Comparison of ENCODE assay signal across 11 cellular contexts in the genomic region with DNA sequence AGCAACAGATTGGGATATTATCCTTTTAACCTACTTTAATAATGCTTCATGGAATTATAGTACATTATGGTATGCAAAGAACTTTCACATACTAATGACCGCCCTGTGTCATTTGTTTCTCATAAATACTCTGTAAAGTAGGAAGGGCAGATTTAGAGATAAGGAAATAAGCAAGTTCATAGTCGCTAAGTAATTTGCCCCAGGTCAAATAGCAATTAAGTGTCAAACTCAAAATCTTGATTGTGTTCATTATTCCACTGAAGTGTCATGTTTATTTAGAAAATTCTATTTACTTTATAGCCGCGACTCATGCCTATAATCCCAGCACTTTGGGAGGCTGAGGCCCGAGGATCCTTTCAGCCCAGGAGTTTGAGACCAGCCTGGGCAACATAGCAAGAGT.
"Had no signal": no experiment of that assay in that cellular context is flagged by ENCODE, and none has a peak within 500 bp of the region (broad histone marks: within the 10 kb centered on the region; RNA-seq: fewer than 3 reads in every experiment).

No MANE protein-coding gene starts in this region.

- H3K27ac ChIP-seq: breast epithelium, right atrium auricular region, suprapubic skin had no signal

- ATAC-seq: left lobe of liver; naive thymus-derived CD4-positive, alpha-beta T cell; stimulated activated naive CD8-positive, alpha-beta T cell treated with anti-CD3 and anti-CD28 coated beads, Interleukin-15, Interleukin-2, amounts not matched to agents 100 U/mL and 50 U/mL, for 24 hours had no signal

- DNase-seq: activated CD4-positive, alpha-beta T cell treated with anti-CD3 and anti-CD28 coated beads, Interleukin-2, amount 50 U/mL, for 1 hour; activated CD8-positive, alpha-beta memory T cell treated with anti-CD3 and anti-CD28 coated beads for 24 hours; activated naive CD8-positive, alpha-beta T cell treated with anti-CD3 and anti-CD28 coated beads, Interleukin-2, amount 10 ng/mL, durations not matched to agents 7 days and 5 days; naive thymus-derived CD4-positive, alpha-beta T cell; stimulated activated CD4-positive, alpha-beta T cell treated with anti-CD3 and anti-CD28 coated beads, Interleukin-4, amount 100 ng/mL, for 4 hours; stimulated activated CD8-positive, alpha-beta memory T cell treated with anti-CD3 and anti-CD28 coated beads, Interleukin-4, amount 100 ng/mL, for 48 hours; stimulated activated naive CD8-positive, alpha-beta T cell treated with anti-CD3 and anti-CD28 coated beads, Interleukin-15, Interleukin-2, amounts not matched to agents 100 U/mL and 50 U/mL, for 24 hours had no signal
